ENCODE assay signal across 8 cellular contexts in genomic region chrX:154712781-154713391, GRCh38. TPM values are rescaled to one million over a fixed set of nuclear protein-coding genes. Genes with fewer than 3 reads are reported as not detected.
DNase-seq lines count a peak whose midpoint lies in the region; ATAC-seq lines count a peak whose summit lies in the region.

No MANE protein-coding gene starts in this region.

- ATAC-seq in GM18858 (IDR thresholded peaks at IDR 0.05; ENCODE audit: unreplicated experiment) (peak; percentile 84), HG02973 (IDR thresholded peaks at IDR 0.05; ENCODE audit: unreplicated experiment) (peak; percentile 77)

- no peak overlapping the region for H3K27ac ChIP-seq in SJCRH30

- H3K36me3 ChIP-seq in SJCRH30 (no peaks in the 10 kb centered on the region), H7 (replicated peaks; ENCODE audit: control insufficient read depth, insufficient read depth, low read length) (no peaks in the 10 kb centered on the region)

- H3K9me3 ChIP-seq in SJCRH30 (replicated peaks): no peaks in the 10 kb centered on the region

- H3K4me1 Mint-ChIP-seq in T-helper 2 cell treated with Interferon-gamma antibody and Interleukin-4, amounts not matched to agents 5 μg/mL and 100 μg/mL, for 36 hours (ENCODE audit: low read depth): peaks cover 51% of the 10 kb centered on the region

- H3K4me1 ChIP-seq in SJCRH30: peaks cover 3% of the 10 kb centered on the region; the same call in 1 of the 2 replicates

- no peaks in the 10 kb centered on the region for H3K27me3 Mint-ChIP-seq in T-helper 2 cell treated with Interferon-gamma antibody and Interleukin-4, amounts not matched to agents 5 μg/mL and 100 μg/mL, for 36 hours (ENCODE audit: low read depth)

- H3K36me3 Mint-ChIP-seq in T-helper 2 cell treated with Interferon-gamma antibody and Interleukin-4, amounts not matched to agents 5 μg/mL and 100 μg/mL, for 36 hours (ENCODE audit: low read depth): peaks cover 41% of the 10 kb centered on the region

- H3K27me3 ChIP-seq in SJCRH30 (no peaks in the 10 kb centered on the region), H7 (ENCODE audit: control insufficient read depth, insufficient read depth, low read length) (no peaks in the 10 kb centered on the region)

- H3K9me3 Mint-ChIP-seq in T-helper 2 cell treated with Interferon-gamma antibody and Interleukin-4, amounts not matched to agents 5 μg/mL and 100 μg/mL, for 36 hours: no peaks in the 10 kb centered on the region

- peak overlapping the region; percentile 77 for H3K4me3 Mint-ChIP-seq in T-helper 2 cell treated with Interferon-gamma antibody and Interleukin-4, amounts not matched to agents 5 μg/mL and 100 μg/mL, for 36 hours

- DNase-seq in A172 (ENCODE audit: low spot score): peak; percentile 93
- DNase-seq in T-helper 2 cell treated with Interferon-gamma antibody and Interleukin-4, amounts not matched to agents 5 μg/mL and 100 μg/mL, for 36 hours (ENCODE audit: low spot score): peak; percentile 43
- peak; percentile 33 to 71 for DNase-seq in lung microvascular endothelial cell (ENCODE audit: low read depth in 2 of 2)
- DNase-seq in SJCRH30: no peak
- no peak for DNase-seq in hippocampal formation (lab: John Stamatoyannopoulos, UW)
- no peak for DNase-seq in H7

- no peak overlapping the region for H3K4me3 ChIP-seq in SJCRH30
- no peak overlapping the region for H3K4me3 ChIP-seq in H7 (ENCODE audit: insufficient read depth, low read depth, low read length)

- H3K27ac Mint-ChIP-seq in T-helper 2 cell treated with Interferon-gamma antibody and Interleukin-4, amounts not matched to agents 5 μg/mL and 100 μg/mL, for 36 hours: peak overlapping the region; percentile 90

RNA-seq across cellular contexts. Expression of gene GAB3, which starts 38.0 kb away (rescaled TPM):
- 0.83 and 0.93 TPM in 2 replicates for total RNA-seq in A172 (2014; rRNA removed; shearing (Covaris generic))
- 6.5 and 7.9 TPM in 2 replicates for total RNA-seq in lung microvascular endothelial cell
- total RNA-seq in SJCRH30 (2014; rRNA removed; shearing (Covaris generic)): 0.03 TPM in 1 of 2 replicates, not detected in the other
- 0.22 and 0.45 TPM in 2 replicates for total RNA-seq in H7 (2014; rRNA removed; shearing (Covaris generic))

RNA-seq across cellular contexts. Expression of gene DKC1, which starts 49.8 kb away (rescaled TPM):
- 74.9 and 102 TPM in 2 replicates for total RNA-seq in A172 (2014; rRNA removed; shearing (Covaris generic))
- 31.8 and 34.5 TPM in 2 replicates for total RNA-seq in lung microvascular endothelial cell
- 91.0 and 97.8 TPM in 2 replicates for total RNA-seq in SJCRH30 (2014; rRNA removed; shearing (Covaris generic))
- 55.4 and 65.6 TPM in 2 replicates for total RNA-seq in H7 (2014; rRNA removed; shearing (Covaris generic))

RNA-seq across cellular contexts. Expression of gene CTAG2, which starts 59.5 kb away (rescaled TPM):
- total RNA-seq in A172 (2014; rRNA removed; shearing (Covaris generic)): not detected in 2 replicates
- not detected in 2 replicates for total RNA-seq in lung microvascular endothelial cell
- 4.1 and 4.2 TPM in 2 replicates for total RNA-seq in SJCRH30 (2014; rRNA removed; shearing (Covaris generic))
- total RNA-seq in H7 (2014; rRNA removed; shearing (Covaris generic)): not detected in 2 replicates

Comparison
In these comparisons a context has a peak if more than half of its experiments do, and no peak if none do; other contexts are left out.
1. DNase-seq: peak in A172 (single experiment), T-helper 2 cell treated with Interferon-gamma antibody and Interleukin-4, amounts not matched to agents 5 μg/mL and 100 μg/mL, for 36 hours (single experiment) and lung microvascular endothelial cell (2 of 2); none in SJCRH30 (0 of 2), hippocampal formation (0 of 2) and H7 (single experiment).